ENCODE assay signal across 2 cellular contexts in the genomic region with DNA sequence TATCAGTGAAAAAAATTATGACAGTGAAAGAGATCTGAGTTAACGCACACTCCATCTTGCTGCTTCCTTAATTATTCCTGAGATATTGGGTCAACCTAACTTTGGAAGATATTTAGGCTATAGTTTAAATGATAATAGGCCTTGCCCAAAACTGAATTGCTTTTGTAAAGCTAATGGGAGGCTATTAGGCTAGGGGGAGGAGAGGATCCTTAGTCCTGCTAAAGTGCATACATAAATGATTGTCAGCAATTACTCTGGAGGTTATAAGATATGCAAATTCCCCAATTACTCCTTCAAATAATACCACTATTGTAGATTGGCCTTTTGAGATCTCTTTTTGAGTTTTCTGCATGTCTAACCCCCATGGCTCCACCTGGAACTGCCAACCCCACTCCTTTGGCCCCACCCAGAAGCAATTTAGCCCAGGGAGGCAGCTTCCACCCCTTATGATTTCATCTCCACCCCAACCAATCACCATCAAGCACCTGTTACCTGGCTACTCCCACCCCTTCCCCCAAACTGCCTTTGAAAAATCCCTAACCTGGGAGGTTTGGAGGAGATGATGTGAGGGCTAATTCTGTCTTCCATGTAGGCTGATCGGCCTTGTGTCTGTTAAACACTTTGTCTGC.
TF ChIP-seq lines count a peak whose summit lies in the region.

No MANE protein-coding gene starts in this region.

TF ChIP-seq in GM23338, 12 proteins besides CTCF, POLR2A, EP300 and RAD21:
- TF ChIP-seq NANOG (IDR thresholded peaks at IDR 0.05; ENCODE audit: borderline replicate concordance) (peak; percentile 67; the same call in 1 of the 2 replicates), POLR2AphosphoS5 (IDR thresholded peaks at IDR 0.05; ENCODE audit: low read depth) (no peak), EZH2phosphoT487 (IDR thresholded peaks at IDR 0.05; ENCODE audit: unreplicated experiment) (no peak), ZNF114 (CRISPR knock-in tag; IDR thresholded peaks at IDR 0.05) (no peak), ZNF331 (CRISPR knock-in tag; IDR thresholded peaks at IDR 0.05; ENCODE audit: low read depth) (no peak)
- TF ChIP-seq, protein P1, sequence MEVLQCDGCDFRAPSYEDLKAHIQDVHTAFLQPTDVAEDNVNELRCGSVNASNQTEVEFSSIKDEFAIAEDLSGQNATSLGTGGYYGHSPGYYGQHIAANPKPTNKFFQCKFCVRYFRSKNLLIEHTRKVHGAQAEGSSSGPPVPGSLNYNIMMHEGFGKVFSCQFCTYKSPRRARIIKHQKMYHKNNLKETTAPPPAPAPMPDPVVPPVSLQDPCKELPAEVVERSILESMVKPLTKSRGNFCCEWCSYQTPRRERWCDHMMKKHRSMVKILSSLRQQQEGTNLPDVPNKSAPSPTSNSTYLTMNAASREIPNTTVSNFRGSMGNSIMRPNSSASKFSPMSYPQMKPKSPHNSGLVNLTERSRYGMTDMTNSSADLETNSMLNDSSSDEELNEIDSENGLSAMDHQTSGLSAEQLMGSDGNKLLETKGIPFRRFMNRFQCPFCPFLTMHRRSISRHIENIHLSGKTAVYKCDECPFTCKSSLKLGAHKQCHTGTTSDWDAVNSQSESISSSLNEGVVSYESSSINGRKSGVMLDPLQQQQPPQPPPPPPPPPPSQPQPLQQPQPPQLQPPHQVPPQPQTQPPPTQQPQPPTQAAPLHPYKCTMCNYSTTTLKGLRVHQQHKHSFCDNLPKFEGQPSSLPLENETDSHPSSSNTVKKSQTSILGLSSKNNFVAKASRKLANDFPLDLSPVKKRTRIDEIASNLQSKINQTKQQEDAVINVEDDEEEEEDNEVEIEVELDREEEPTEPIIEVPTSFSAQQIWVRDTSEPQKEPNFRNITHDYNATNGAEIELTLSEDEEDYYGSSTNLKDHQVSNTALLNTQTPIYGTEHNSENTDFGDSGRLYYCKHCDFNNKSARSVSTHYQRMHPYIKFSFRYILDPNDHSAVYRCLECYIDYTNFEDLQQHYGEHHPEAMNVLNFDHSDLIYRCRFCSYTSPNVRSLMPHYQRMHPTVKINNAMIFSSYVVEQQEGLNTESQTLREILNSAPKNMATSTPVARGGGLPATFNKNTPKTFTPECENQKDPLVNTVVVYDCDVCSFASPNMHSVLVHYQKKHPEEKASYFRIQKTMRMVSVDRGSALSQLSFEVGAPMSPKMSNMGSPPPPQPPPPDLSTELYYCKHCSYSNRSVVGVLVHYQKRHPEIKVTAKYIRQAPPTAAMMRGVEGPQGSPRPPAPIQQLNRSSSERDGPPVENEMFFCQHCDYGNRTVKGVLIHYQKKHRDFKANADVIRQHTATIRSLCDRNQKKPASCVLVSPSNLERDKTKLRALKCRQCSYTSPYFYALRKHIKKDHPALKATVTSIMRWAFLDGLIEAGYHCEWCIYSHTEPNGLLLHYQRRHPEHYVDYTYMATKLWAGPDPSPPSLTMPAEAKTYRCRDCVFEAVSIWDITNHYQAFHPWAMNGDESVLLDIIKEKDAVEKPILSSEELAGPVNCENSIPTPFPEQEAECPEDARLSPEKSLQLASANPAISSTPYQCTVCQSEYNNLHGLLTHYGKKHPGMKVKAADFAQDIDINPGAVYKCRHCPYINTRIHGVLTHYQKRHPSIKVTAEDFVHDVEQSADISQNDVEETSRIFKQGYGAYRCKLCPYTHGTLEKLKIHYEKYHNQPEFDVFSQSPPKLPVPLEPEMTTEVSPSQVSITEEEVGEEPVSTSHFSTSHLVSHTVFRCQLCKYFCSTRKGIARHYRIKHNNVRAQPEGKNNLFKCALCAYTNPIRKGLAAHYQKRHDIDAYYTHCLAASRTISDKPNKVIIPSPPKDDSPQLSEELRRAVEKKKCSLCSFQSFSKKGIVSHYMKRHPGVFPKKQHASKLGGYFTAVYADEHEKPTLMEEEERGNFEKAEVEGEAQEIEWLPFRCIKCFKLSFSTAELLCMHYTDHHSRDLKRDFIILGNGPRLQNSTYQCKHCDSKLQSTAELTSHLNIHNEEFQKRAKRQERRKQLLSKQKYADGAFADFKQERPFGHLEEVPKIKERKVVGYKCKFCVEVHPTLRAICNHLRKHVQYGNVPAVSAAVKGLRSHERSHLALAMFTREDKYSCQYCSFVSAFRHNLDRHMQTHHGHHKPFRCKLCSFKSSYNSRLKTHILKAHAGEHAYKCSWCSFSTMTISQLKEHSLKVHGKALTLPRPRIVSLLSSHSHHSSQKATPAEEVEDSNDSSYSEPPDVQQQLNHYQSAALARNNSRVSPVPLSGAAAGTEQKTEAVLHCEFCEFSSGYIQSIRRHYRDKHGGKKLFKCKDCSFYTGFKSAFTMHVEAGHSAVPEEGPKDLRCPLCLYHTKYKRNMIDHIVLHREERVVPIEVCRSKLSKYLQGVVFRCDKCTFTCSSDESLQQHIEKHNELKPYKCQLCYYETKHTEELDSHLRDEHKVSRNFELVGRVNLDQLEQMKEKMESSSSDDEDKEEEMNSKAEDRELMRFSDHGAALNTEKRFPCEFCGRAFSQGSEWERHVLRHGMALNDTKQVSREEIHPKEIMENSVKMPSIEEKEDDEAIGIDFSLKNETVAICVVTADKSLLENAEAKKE (CRISPR knock-in tag; IDR thresholded peaks at IDR 0.05), result no peak
- TF ChIP-seq, protein P2, sequence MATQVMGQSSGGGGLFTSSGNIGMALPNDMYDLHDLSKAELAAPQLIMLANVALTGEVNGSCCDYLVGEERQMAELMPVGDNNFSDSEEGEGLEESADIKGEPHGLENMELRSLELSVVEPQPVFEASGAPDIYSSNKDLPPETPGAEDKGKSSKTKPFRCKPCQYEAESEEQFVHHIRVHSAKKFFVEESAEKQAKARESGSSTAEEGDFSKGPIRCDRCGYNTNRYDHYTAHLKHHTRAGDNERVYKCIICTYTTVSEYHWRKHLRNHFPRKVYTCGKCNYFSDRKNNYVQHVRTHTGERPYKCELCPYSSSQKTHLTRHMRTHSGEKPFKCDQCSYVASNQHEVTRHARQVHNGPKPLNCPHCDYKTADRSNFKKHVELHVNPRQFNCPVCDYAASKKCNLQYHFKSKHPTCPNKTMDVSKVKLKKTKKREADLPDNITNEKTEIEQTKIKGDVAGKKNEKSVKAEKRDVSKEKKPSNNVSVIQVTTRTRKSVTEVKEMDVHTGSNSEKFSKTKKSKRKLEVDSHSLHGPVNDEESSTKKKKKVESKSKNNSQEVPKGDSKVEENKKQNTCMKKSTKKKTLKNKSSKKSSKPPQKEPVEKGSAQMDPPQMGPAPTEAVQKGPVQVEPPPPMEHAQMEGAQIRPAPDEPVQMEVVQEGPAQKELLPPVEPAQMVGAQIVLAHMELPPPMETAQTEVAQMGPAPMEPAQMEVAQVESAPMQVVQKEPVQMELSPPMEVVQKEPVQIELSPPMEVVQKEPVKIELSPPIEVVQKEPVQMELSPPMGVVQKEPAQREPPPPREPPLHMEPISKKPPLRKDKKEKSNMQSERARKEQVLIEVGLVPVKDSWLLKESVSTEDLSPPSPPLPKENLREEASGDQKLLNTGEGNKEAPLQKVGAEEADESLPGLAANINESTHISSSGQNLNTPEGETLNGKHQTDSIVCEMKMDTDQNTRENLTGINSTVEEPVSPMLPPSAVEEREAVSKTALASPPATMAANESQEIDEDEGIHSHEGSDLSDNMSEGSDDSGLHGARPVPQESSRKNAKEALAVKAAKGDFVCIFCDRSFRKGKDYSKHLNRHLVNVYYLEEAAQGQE (IDR thresholded peaks at IDR 0.05; ENCODE audit: unreplicated experiment), result no peak
- TF ChIP-seq, protein P3, sequence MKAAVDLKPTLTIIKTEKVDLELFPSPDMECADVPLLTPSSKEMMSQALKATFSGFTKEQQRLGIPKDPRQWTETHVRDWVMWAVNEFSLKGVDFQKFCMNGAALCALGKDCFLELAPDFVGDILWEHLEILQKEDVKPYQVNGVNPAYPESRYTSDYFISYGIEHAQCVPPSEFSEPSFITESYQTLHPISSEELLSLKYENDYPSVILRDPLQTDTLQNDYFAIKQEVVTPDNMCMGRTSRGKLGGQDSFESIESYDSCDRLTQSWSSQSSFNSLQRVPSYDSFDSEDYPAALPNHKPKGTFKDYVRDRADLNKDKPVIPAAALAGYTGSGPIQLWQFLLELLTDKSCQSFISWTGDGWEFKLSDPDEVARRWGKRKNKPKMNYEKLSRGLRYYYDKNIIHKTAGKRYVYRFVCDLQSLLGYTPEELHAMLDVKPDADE (IDR thresholded peaks at IDR 0.05), result no peak

TF ChIP-seq in H1, 55 proteins besides CTCF, POLR2A, EP300 and RAD21:
- no peak for TF ChIP-seq SP1 (IDR thresholded peaks at IDR 0.05; ENCODE audit: low read depth, low read length)
- TF ChIP-seq ASH2L (IDR thresholded peaks at IDR 0.05; ENCODE audit: low read length), result no peak
- no peak for TF ChIP-seq SP2 (IDR thresholded peaks at IDR 0.05; ENCODE audit: low read length)
- no peak for TF ChIP-seq POU5F1 (IDR thresholded peaks at IDR 0.05; ENCODE audit: low read depth, low read length)
- no peak for TF ChIP-seq HDAC2 (IDR thresholded peaks at IDR 0.05; ENCODE audit: borderline replicate concordance in 1 of 2, low read depth in 2 of 2, low read length in 2 of 2)
- TF ChIP-seq TBP (IDR thresholded peaks at IDR 0.05; ENCODE audit: low read depth, low read length), result no peak
